1 cellular context compared by ENCODE assay signal in genomic region chr6:109743739-109744138, GRCh38.
TF ChIP-seq lines count a peak whose summit lies in the region.

No MANE protein-coding gene starts in this region.

TF ChIP-seq in GM23338, 12 proteins besides CTCF, POLR2A, EP300 and RAD21 (continued from another document):
- TF ChIP-seq ZNF462 (CRISPR knock-in tag; IDR thresholded peaks at IDR 0.05) (no peak), ETS1 (IDR thresholded peaks at IDR 0.05) (no peak), POLR2AphosphoS5 (IDR thresholded peaks at IDR 0.05; ENCODE audit: low read depth) (no peak), JUNB (IDR thresholded peaks at IDR 0.05; ENCODE audit: unreplicated experiment) (no peak), ZNF331 (CRISPR knock-in tag; IDR thresholded peaks at IDR 0.05; ENCODE audit: low read depth) (no peak), REST (IDR thresholded peaks at IDR 0.05; ENCODE audit: unreplicated experiment) (no peak), EZH2 (IDR thresholded peaks at IDR 0.05; ENCODE audit: low read depth, unreplicated experiment) (no peak), CREB1 (CRISPR knock-in tag; IDR thresholded peaks at IDR 0.05; ENCODE audit: low read depth) (no peak), NANOG (IDR thresholded peaks at IDR 0.05; ENCODE audit: borderline replicate concordance) (no peak), STAT1 (IDR thresholded peaks at IDR 0.05; ENCODE audit: unreplicated experiment) (no peak), EZH2phosphoT487 (IDR thresholded peaks at IDR 0.05; ENCODE audit: unreplicated experiment) (no peak)
